In the genomic region with DNA sequence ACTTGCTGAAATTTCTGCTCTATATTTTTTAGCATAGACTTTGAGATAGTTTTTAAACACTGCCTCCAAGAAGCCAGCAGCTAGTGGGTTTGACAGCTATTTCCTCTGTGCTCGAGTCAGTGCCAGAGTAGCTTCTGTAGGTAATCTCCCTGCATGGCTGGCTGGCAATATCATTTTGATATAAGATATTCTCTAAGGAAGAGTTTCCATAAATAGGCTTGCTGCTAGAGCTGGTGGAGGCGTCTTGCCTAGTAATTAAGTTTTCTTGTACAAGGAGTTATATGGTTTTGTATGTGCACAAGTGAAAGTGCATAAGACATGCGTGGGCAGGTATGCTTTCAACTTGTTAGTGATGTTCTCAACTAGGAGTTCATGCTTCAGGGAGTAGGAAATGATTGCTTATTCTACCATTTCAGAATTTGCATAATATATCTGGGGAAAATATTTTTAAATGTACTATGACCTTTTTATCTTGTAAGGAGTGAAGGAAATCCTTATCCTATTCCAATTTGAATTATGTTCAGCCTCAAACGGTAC, we compare ENCODE assay signal across 27 cellular contexts.
DNase-seq lines count a peak whose midpoint lies in the region; ATAC-seq, FAIRE-seq and TF ChIP-seq lines count a peak whose summit lies in the region.
"Had no signal": no experiment of that assay in that cellular context is flagged by ENCODE, and none has a peak within 500 bp of the region (broad histone marks: within the 10 kb centered on the region; RNA-seq: fewer than 3 reads in every experiment).

No MANE protein-coding gene starts in this region.

- no peak overlapping the region for H3K4me2 ChIP-seq in keratinocyte (ENCODE audit: control insufficient read depth, extremely low read depth, insufficient read depth, low read depth, low read length)

- H3K79me2 ChIP-seq in keratinocyte (ENCODE audit: control insufficient read depth, insufficient read depth, low read length), result no peaks in the 10 kb centered on the region

- peak; percentile 17 for DNase-seq in GM12865 (ENCODE audit: low read depth)
- DNase-seq in keratinocyte (ENCODE audit: low read depth, low spot score), result no peak
- DNase-seq in colonic mucosa, result no peak
- DNase-seq in transverse colon, result no peak
- DNase-seq: activated CD8-positive, alpha-beta memory T cell treated with anti-CD3 and anti-CD28 coated beads for 24 hours; activated T-cell treated with anti-CD3 and anti-CD28 coated beads for 4 hours; BE2C; CD8-positive, alpha-beta T cell; GOT3; HFFc6; IMR-90; left cardiac atrium; mucosa of descending colon; MV-4-11; NCI-H1436; NCI-H2081; NCI-H345; NCI-H748 treated with DMSO at 0.1 percent for 48 hours; Peyer's patch; SHP77 treated with DMSO at 0.1 percent for 48 hours; stimulated activated CD4-positive, alpha-beta T cell treated with anti-CD3 and anti-CD28 coated beads, Interleukin-4, amount 100 ng/mL, for 24 hours had no signal

- H3K27me3 ChIP-seq in keratinocyte (ENCODE audit: control insufficient read depth, extremely low read depth, insufficient read depth, low read length) (peaks cover 2% of the 10 kb centered on the region), colonic mucosa (no peaks in the 10 kb centered on the region), transverse colon (peaks cover 30% of the 10 kb centered on the region)
- H3K27me3 ChIP-seq: Peyer's patch had no signal

- peak; percentile 85 for ATAC-seq in GM18861 (IDR thresholded peaks at IDR 0.05; ENCODE audit: unreplicated experiment)
- ATAC-seq in HG02759 (IDR thresholded peaks at IDR 0.05; ENCODE audit: unreplicated experiment), result peak; percentile 58
- ATAC-seq in GM21737 (IDR thresholded peaks at IDR 0.05; ENCODE audit: unreplicated experiment), result no peak
- no peak for ATAC-seq in GM18909 (IDR thresholded peaks at IDR 0.05; ENCODE audit: poor library complexity, unreplicated experiment)
- ATAC-seq: CD8-positive, alpha-beta T cell; gastroesophageal sphincter; left cardiac atrium; mucosa of descending colon had no signal

- intact Hi-C loops in colonic mucosa (cut with DNase I), result no loop called here
- intact Hi-C loops in transverse colon (cut with DNase I; ENCODE audit: low total_unique reads), result no loop called here

- no peaks in the 10 kb centered on the region for H4K20me1 ChIP-seq in keratinocyte (ENCODE audit: control insufficient read depth, extremely low read depth, insufficient read depth, low read length)

- TF ChIP-seq POLR2A in transverse colon (IDR thresholded peaks at IDR 0.05), result no peak

- H3K9me3 ChIP-seq in keratinocyte (ENCODE audit: control insufficient read depth, low read depth, low read length) (no peaks in the 10 kb centered on the region), colonic mucosa (no peaks in the 10 kb centered on the region), transverse colon (no peaks in the 10 kb centered on the region)
- H3K9me3 ChIP-seq: BE2C, gastroesophageal sphincter, mucosa of descending colon, Peyer's patch had no signal

- dilution Hi-C loops in keratinocyte (cut with MboI; ENCODE audit: extremely low pct_ligation_motif_present, low sequenced_read_pairs), result no loop called here

- no peak overlapping the region for H2AFZ ChIP-seq in keratinocyte (ENCODE audit: control insufficient read depth, low read length)

- H3K4me3 ChIP-seq in GM12865 (ENCODE audit: low read depth, low read length) (no peak overlapping the region), keratinocyte (ENCODE audit: control insufficient read depth in 2 of 3, extremely low read depth in 1 of 3, insufficient read depth in 2 of 3, low read depth in 1 of 3, low read length in 3 of 3) (no peak overlapping the region), colonic mucosa (no peak overlapping the region), transverse colon (no peak overlapping the region)
- H3K4me3 ChIP-seq: gastroesophageal sphincter, mucosa of descending colon, Peyer's patch had no signal

- no peak for TF ChIP-seq EP300 in transverse colon (IDR thresholded peaks at IDR 0.05; ENCODE audit: low read depth)

- H3K27ac ChIP-seq in keratinocyte (ENCODE audit: control insufficient read depth, insufficient read depth, low read length), result no peak overlapping the region
- no peak overlapping the region for H3K27ac ChIP-seq in colonic mucosa
- H3K27ac ChIP-seq in transverse colon, result no peak overlapping the region
- H3K27ac ChIP-seq: gastroesophageal sphincter, Peyer's patch had no signal

- TF ChIP-seq CTCF in GM12865 (IDR thresholded peaks at IDR 0.05; ENCODE audit: insufficient read depth, low read depth, low read length, missing control alignments) (no peak), keratinocyte (optimal IDR thresholded peaks at IDR 0.05 in 1 of 3, IDR thresholded peaks at IDR 0.05 in 1 of 3, conservative IDR thresholded peaks at IDR 0.05 in 1 of 3; ENCODE audit: extremely low read depth in 1 of 3, insufficient read depth in 2 of 3, low read length in 3 of 3) (no peak), colonic mucosa (IDR thresholded peaks at IDR 0.05) (no peak), transverse colon (IDR thresholded peaks at IDR 0.05) (no peak)

- H3K9ac ChIP-seq in keratinocyte (ENCODE audit: control insufficient read depth, extremely low read depth, insufficient read depth, low read length) (no peak overlapping the region), colonic mucosa (ENCODE audit: low read depth in 2 of 2, low read length in 2 of 2) (no peak overlapping the region)

- no peaks in the 10 kb centered on the region for H3K4me1 ChIP-seq in keratinocyte (ENCODE audit: control insufficient read depth, extremely low read depth, insufficient read depth, low read length)
- H3K4me1 ChIP-seq in colonic mucosa, result no peaks in the 10 kb centered on the region
- H3K4me1 ChIP-seq in transverse colon, result no peaks in the 10 kb centered on the region
- H3K4me1 ChIP-seq: BE2C, gastroesophageal sphincter, Peyer's patch had no signal

- 36 to 55% methylated on average over 4 of the region's 4 CpGs for WGBS in transverse colon (ENCODE audit: low coverage in 1 of 2), 2 donors

- in situ Hi-C loops in transverse colon (cut with MboI; ENCODE audit: low pct_ligation_motif_present in 1 of 4, low pct_unique_long_range_greater_than_20kb in 1 of 4, low sequenced_read_pairs in 3 of 4), result no loop called here

- H3K9me1 ChIP-seq in keratinocyte (ENCODE audit: control insufficient read depth, extremely low read depth, insufficient read depth, low read length), result no peaks in the 10 kb centered on the region

- FAIRE-seq in keratinocyte (lab: Jason Lieb, UNC), result peak; percentile 32
- FAIRE-seq: endothelial cell of umbilical vein had no signal

- H3K36me3 ChIP-seq in keratinocyte (ENCODE audit: control insufficient read depth in 2 of 2, extremely low read depth in 1 of 2, insufficient read depth in 2 of 2, low read length in 2 of 2), result no peaks in the 10 kb centered on the region
- no peaks in the 10 kb centered on the region for H3K36me3 ChIP-seq in colonic mucosa
- H3K36me3 ChIP-seq in transverse colon, result no peaks in the 10 kb centered on the region
- H3K36me3 ChIP-seq: BE2C, gastroesophageal sphincter, Peyer's patch had no signal

Comparison
In these comparisons a context has a peak if more than half of its experiments do, and no peak if none do; other contexts are left out.
1. ATAC-seq: peak in GM18861 (single experiment) and HG02759 (single experiment); none in GM21737 (single experiment) and GM18909 (single experiment).